In the genomic region with DNA sequence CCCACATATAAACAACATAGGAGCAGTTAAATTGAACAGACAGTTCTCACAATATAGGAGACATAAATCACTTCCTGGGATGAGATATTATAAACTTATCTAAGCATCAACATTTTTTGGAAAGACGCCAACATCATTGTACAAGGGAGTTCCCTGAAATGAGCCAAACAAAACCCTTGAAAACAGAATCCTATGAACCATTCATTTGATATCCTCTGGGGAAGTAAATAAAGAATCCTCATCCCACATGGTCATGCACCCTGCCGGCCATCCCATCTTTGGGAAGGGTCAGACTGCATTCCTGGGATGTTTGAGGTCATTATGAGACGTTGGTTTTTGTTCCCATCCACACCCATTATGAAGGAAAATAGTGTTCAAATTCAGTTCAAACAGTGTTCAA, we compare ENCODE assay signal across 14 cellular contexts.
DNase-seq lines count a peak whose midpoint lies in the region; ATAC-seq and TF ChIP-seq lines count a peak whose summit lies in the region.
"Had no signal": no experiment of that assay in that cellular context is flagged by ENCODE, and none has a peak within 500 bp of the region (broad histone marks: within the 10 kb centered on the region; RNA-seq: fewer than 3 reads in every experiment).

No MANE protein-coding gene starts in this region.

- no peaks in the 10 kb centered on the region for H3K27me3 ChIP-seq in kidney epithelial cell (ENCODE audit: control insufficient read depth, insufficient read depth, low read length)
- H3K27me3 ChIP-seq: BE2C had no signal

- no peaks in the 10 kb centered on the region for H3K36me3 ChIP-seq in kidney epithelial cell (ENCODE audit: control insufficient read depth, insufficient read depth, low read length)
- H3K36me3 ChIP-seq: BE2C had no signal

- DNase-seq in AG10803 (ENCODE audit: low read depth) (peak; percentile 67), LoVo (ENCODE audit: low spot score) (peak; percentile 54), brain pericyte (ENCODE audit: low read depth, low spot score) (peak; percentile 2), kidney epithelial cell (ENCODE audit: low read depth) (peak; percentile 18), nucleus accumbens (lab: John Stamatoyannopoulos, UW) (no peak), NOMO-1 treated with DMSO at 0.1 percent for 48 hours (lab: John Stamatoyannopoulos, UW; ENCODE audit: unreplicated experiment) (no peak)
- no peak for DNase-seq in activated T-cell treated with anti-CD3 and anti-CD28 coated beads, Interleukin-2, amount 50 U/mL, for 48 hours
- DNase-seq: activated CD4-positive, alpha-beta T cell treated with anti-CD3 and anti-CD28 coated beads, Interleukin-2, amount 10 ng/mL, durations not matched to agents 24 days and 14 days; activated naive CD4-positive, alpha-beta T cell treated with Interleukin-2 at 50 U/mL for 16 hours; BE2C; left colon; NCI-H2081 treated with DMSO at 0.1 percent for 48 hours; RPMI8226 had no signal

- H3K4me3 ChIP-seq in AG10803 (ENCODE audit: low read length) (no peak overlapping the region), kidney epithelial cell (ENCODE audit: low read depth, low read length) (no peak overlapping the region)

- TF ChIP-seq CTCF in AG10803 (conservative IDR thresholded peaks at IDR 0.05; ENCODE audit: low read length) (no peak), kidney epithelial cell (IDR thresholded peaks at IDR 0.05; ENCODE audit: insufficient read depth, low read length, poor library complexity, severe bottlenecking) (no peak)

- ATAC-seq in HG02973 (IDR thresholded peaks at IDR 0.05; ENCODE audit: unreplicated experiment): no peak
- ATAC-seq: left colon had no signal

Comparison
In these comparisons a context has a peak if more than half of its experiments do, and no peak if none do; other contexts are left out.
1. DNase-seq: peak in AG10803 (single experiment), LoVo (single experiment), brain pericyte (single experiment) and kidney epithelial cell (single experiment); none in nucleus accumbens (0 of 56), NOMO-1 treated with DMSO at 0.1 percent for 48 hours (single experiment) and activated T-cell treated with anti-CD3 and anti-CD28 coated beads, Interleukin-2, amount 50 U/mL, for 48 hours (0 of 2).